Comparison of ENCODE assay signal across 20 cellular contexts in genomic region chr14:20732950-20733650, GRCh38. TPM values are rescaled to one million over a fixed set of nuclear protein-coding genes. Genes with fewer than 3 reads are reported as not detected.
"Had no signal": no experiment of that assay in that cellular context is flagged by ENCODE, and none has a peak within 500 bp of the region (broad histone marks: within the 10 kb centered on the region; RNA-seq: fewer than 3 reads in every experiment).

No MANE protein-coding gene starts in this region.

- H3K9me3 Mint-ChIP-seq: activated CD4-positive, alpha-beta memory T cell treated with anti-CD3 and anti-CD28 coated beads, Interleukin-2, amount 10 ng/mL, durations not matched to agents 7 days and 5 days; activated T-cell treated with anti-CD3 and anti-CD28 coated beads, Interleukin-2, amount 50 U/mL, for 72 hours; natural killer cell treated with Interleukin-12 subunit alpha and Interleukin-12 subunit beta and Interleukin-15 and Interleukin-18, amount 100 ng/mL, for 72 hours; stimulated activated effector memory CD8-positive, alpha-beta T cell treated with anti-CD3 and anti-CD28 coated beads, Interleukin-12 subunit alpha, Interleukin-12 subunit beta, amount 100 ng/mL, for 72 hours; T-helper 1 cell treated with Interleukin-12 subunit alpha and Interleukin-12 subunit beta and Interleukin-4 antibody, amounts not matched to agents 30 μg/mL and 1 μg/mL, for 36 hours had no signal

- H3K9ac ChIP-seq: SK-N-SH had no signal

- ATAC-seq: activated T-cell treated with anti-CD3 and anti-CD28 coated beads, Interleukin-2, amount 50 U/mL, for 72 hours; foreskin keratinocyte; natural killer cell treated with Interleukin-12 subunit alpha and Interleukin-12 subunit beta and Interleukin-15 and Interleukin-18, amount 100 ng/mL, for 72 hours; stimulated activated effector memory CD8-positive, alpha-beta T cell treated with anti-CD3 and anti-CD28 coated beads, Interleukin-12 subunit alpha, Interleukin-12 subunit beta, amount 100 ng/mL, for 72 hours had no signal

- H3K36me3 Mint-ChIP-seq: activated naive CD8-positive, alpha-beta T cell; natural killer cell treated with Interleukin-12 subunit alpha and Interleukin-12 subunit beta and Interleukin-15 and Interleukin-18, amount 100 ng/mL, for 72 hours; stimulated activated effector memory CD8-positive, alpha-beta T cell treated with anti-CD3 and anti-CD28 coated beads, Interleukin-12 subunit alpha, Interleukin-12 subunit beta, amount 100 ng/mL, for 72 hours had no signal

- H3K4me1 ChIP-seq: foreskin keratinocyte had no signal

- H3K27me3 ChIP-seq: body of pancreas had no signal

- H3K4me3 ChIP-seq: body of pancreas, heart right ventricle had no signal

- H3K9me3 ChIP-seq: body of pancreas, heart right ventricle, SK-N-SH had no signal

- DNase-seq: activated CD4-positive, alpha-beta memory T cell treated with anti-CD3 and anti-CD28 coated beads, Interleukin-2, amount 10 ng/mL, durations not matched to agents 7 days and 5 days; activated CD4-positive, alpha-beta T cell treated with anti-CD3 and anti-CD28 coated beads for 4 hours; activated gamma-delta T cell; activated T-cell treated with anti-CD3 and anti-CD28 coated beads, Interleukin-2, amount 50 U/mL, for 72 hours; amygdala; central memory CD4-positive, alpha-beta T cell; cortex of kidney; effector CD8-positive, alpha-beta T cell; foreskin keratinocyte; left cardiac atrium; mammary epithelial cell; occipital lobe; SK-N-SH had no signal

- H3K4me3 Mint-ChIP-seq: activated CD4-positive, alpha-beta memory T cell treated with anti-CD3 and anti-CD28 coated beads, Interleukin-2, amount 10 ng/mL, durations not matched to agents 7 days and 5 days; activated naive CD8-positive, alpha-beta T cell; activated T-cell treated with anti-CD3 and anti-CD28 coated beads, Interleukin-2, amount 50 U/mL, for 72 hours; natural killer cell treated with Interleukin-12 subunit alpha and Interleukin-12 subunit beta and Interleukin-15 and Interleukin-18, amount 100 ng/mL, for 72 hours; stimulated activated effector memory CD8-positive, alpha-beta T cell treated with anti-CD3 and anti-CD28 coated beads, Interleukin-12 subunit alpha, Interleukin-12 subunit beta, amount 100 ng/mL, for 72 hours; T-helper 1 cell treated with Interleukin-12 subunit alpha and Interleukin-12 subunit beta and Interleukin-4 antibody, amounts not matched to agents 30 μg/mL and 1 μg/mL, for 36 hours had no signal

- H3K27ac ChIP-seq: foreskin keratinocyte had no signal

- H3K27ac Mint-ChIP-seq: activated CD4-positive, alpha-beta memory T cell treated with anti-CD3 and anti-CD28 coated beads, Interleukin-2, amount 10 ng/mL, durations not matched to agents 7 days and 5 days; activated naive CD8-positive, alpha-beta T cell; activated T-cell treated with anti-CD3 and anti-CD28 coated beads, Interleukin-2, amount 50 U/mL, for 72 hours; natural killer cell treated with Interleukin-12 subunit alpha and Interleukin-12 subunit beta and Interleukin-15 and Interleukin-18, amount 100 ng/mL, for 72 hours; stimulated activated effector memory CD8-positive, alpha-beta T cell treated with anti-CD3 and anti-CD28 coated beads, Interleukin-12 subunit alpha, Interleukin-12 subunit beta, amount 100 ng/mL, for 72 hours; T-helper 1 cell treated with Interleukin-12 subunit alpha and Interleukin-12 subunit beta and Interleukin-4 antibody, amounts not matched to agents 30 μg/mL and 1 μg/mL, for 36 hours had no signal

- H3K36me3 ChIP-seq: heart right ventricle had no signal

- H3K4me1 Mint-ChIP-seq: activated CD4-positive, alpha-beta memory T cell treated with anti-CD3 and anti-CD28 coated beads, Interleukin-2, amount 10 ng/mL, durations not matched to agents 7 days and 5 days; stimulated activated effector memory CD8-positive, alpha-beta T cell treated with anti-CD3 and anti-CD28 coated beads, Interleukin-12 subunit alpha, Interleukin-12 subunit beta, amount 100 ng/mL, for 72 hours had no signal

RNA-seq across cellular contexts. Expression of gene EDDM3A, which starts 12.6 kb away (rescaled TPM):
- total RNA-seq: activated CD4-positive, alpha-beta memory T cell treated with anti-CD3 and anti-CD28 coated beads, Interleukin-2, amount 10 ng/mL, durations not matched to agents 7 days and 5 days; activated T-cell treated with anti-CD3 and anti-CD28 coated beads, Interleukin-2, amount 50 U/mL, for 72 hours; body of pancreas; foreskin keratinocyte; heart right ventricle; left cardiac atrium; mammary epithelial cell; natural killer cell treated with Interleukin-12 subunit alpha and Interleukin-12 subunit beta and Interleukin-15 and Interleukin-18, amount 100 ng/mL, for 72 hours; occipital lobe; pulmonary artery endothelial cell had no signal
- polyA plus RNA-seq: foreskin keratinocyte, heart right ventricle, mammary epithelial cell, SK-N-SH had no signal

RNA-seq across cellular contexts. Expression of gene EDDM3B, which starts 35.1 kb away (rescaled TPM):
- total RNA-seq: activated CD4-positive, alpha-beta memory T cell treated with anti-CD3 and anti-CD28 coated beads, Interleukin-2, amount 10 ng/mL, durations not matched to agents 7 days and 5 days; activated T-cell treated with anti-CD3 and anti-CD28 coated beads, Interleukin-2, amount 50 U/mL, for 72 hours; body of pancreas; foreskin keratinocyte; heart right ventricle; left cardiac atrium; mammary epithelial cell; natural killer cell treated with Interleukin-12 subunit alpha and Interleukin-12 subunit beta and Interleukin-15 and Interleukin-18, amount 100 ng/mL, for 72 hours; occipital lobe; pulmonary artery endothelial cell had no signal
- polyA plus RNA-seq: foreskin keratinocyte, heart right ventricle, mammary epithelial cell, SK-N-SH had no signal

RNA-seq across cellular contexts. Expression of gene RNASE6, which starts 48.0 kb away (rescaled TPM):
- total RNA-seq: activated T-cell treated with anti-CD3 and anti-CD28 coated beads, Interleukin-2, amount 50 U/mL, for 72 hours; foreskin keratinocyte; mammary epithelial cell had no signal
- polyA plus RNA-seq: foreskin keratinocyte, mammary epithelial cell, SK-N-SH had no signal
